ENCODE assay signal across 11 cellular contexts in the genomic region with DNA sequence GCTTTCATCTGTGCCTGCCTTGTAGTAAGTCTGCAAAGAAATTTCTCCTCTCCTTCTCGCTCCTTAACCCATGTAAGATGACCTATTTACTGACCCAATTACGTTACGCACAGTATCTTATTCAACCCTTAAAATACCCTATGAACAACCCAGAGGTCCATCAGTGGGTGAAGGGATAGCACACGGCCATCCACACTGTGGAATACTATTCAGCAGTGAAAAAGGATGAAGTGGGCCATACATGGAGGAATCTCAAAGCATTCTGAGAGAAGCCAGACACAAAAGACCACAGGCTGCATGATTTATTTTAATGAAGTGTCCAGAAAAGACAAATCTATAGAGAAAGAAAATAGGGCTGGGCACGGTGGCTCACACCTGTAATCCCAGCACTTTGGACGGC. TPM values are rescaled to one million over a fixed set of nuclear protein-coding genes. Genes with fewer than 3 reads are reported as not detected.
"Had no signal": no experiment of that assay in that cellular context is flagged by ENCODE, and none has a peak within 500 bp of the region (broad histone marks: within the 10 kb centered on the region; RNA-seq: fewer than 3 reads in every experiment).

No MANE protein-coding gene starts in this region.

- H3K4me3 ChIP-seq: GM23248 had no signal

- H2AFZ ChIP-seq: GM23248 had no signal

- H3K9ac ChIP-seq: GM23248, KMS-11 had no signal

- H3K4me2 ChIP-seq: KMS-11 had no signal

- FAIRE-seq: H54 had no signal

- DNase-seq: GOT3, H9, HCEC 1CT, HFFc6, IMR-90, KBM-7 had no signal

- H3K27ac ChIP-seq: GM23248, HL-60, KMS-11 had no signal

- H3K9me3 Mint-ChIP-seq: H9, HFFc6 had no signal

- H3K4me3 Mint-ChIP-seq: H9, HFFc6 had no signal

- H3K27ac Mint-ChIP-seq: H9, HFFc6 had no signal

RNA-seq across cellular contexts. Expression of gene RSPO1, which starts 23.8 kb away (rescaled TPM):
- total RNA-seq: HFFc6, HT1080, IMR-90 had no signal
- polyA plus RNA-seq: GM23248, IMR-90 had no signal
